ENCODE assay signal across 10 cellular contexts in the genomic region with DNA sequence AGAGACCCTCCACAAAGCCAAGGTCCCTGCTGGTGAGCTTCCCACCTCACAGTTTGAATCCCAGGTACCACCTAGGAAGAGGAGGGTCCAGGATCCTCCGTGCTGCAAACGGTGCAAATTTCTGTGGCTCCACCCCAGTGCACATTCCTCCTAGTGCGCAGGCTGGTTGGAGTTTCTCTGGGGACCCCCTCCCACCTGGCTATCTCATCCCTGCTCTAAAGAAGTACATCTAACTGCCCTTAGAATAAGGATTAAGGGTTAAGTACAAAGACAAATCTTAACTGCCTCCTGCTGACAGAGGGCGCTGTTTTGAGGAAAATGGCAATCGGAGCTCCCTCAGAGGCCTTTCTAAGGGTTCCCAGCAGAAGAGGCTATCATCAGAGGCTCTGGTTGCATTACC.
DNase-seq lines count a peak whose midpoint lies in the region; ATAC-seq and TF ChIP-seq lines count a peak whose summit lies in the region.
"Had no signal": no experiment of that assay in that cellular context is flagged by ENCODE, and none has a peak within 500 bp of the region (broad histone marks: within the 10 kb centered on the region; RNA-seq: fewer than 3 reads in every experiment).

No MANE protein-coding gene starts in this region.

- ATAC-seq in GM18868 (IDR thresholded peaks at IDR 0.05; ENCODE audit: unreplicated experiment) (peak; percentile 76), GM18498 (IDR thresholded peaks at IDR 0.05; ENCODE audit: unreplicated experiment) (no peak), HG03571 (IDR thresholded peaks at IDR 0.05; ENCODE audit: unreplicated experiment) (no peak), HG02588 (IDR thresholded peaks at IDR 0.05; ENCODE audit: unreplicated experiment) (no peak)

- no peaks in the 10 kb centered on the region for H3K79me2 ChIP-seq in KMS-11 (ENCODE audit: insufficient read depth, low read depth)
- H3K79me2 ChIP-seq: parathyroid adenoma had no signal

- no peak overlapping the region for H3K4me3 Mint-ChIP-seq in endodermal cell

- peak; percentile 5 for DNase-seq in A172 (ENCODE audit: low spot score)
- peak; percentile 91 for DNase-seq in endodermal cell
- DNase-seq in midbrain (lab: John Stamatoyannopoulos, UW) = no peak
- DNase-seq: NCI-H1105 had no signal

- H3K9me3 ChIP-seq in endodermal cell (ENCODE audit: control insufficient read depth, low read length) = no peaks in the 10 kb centered on the region

- H3K27ac ChIP-seq in KMS-11 (no peak overlapping the region), endodermal cell (ENCODE audit: low read depth, low read length) (no peak overlapping the region)
- H3K27ac ChIP-seq: parathyroid adenoma had no signal

- no peak overlapping the region for H3K27ac Mint-ChIP-seq in endodermal cell

- peaks cover 24% of the 10 kb centered on the region for H3K4me1 Mint-ChIP-seq in endodermal cell

- H3K4me2 ChIP-seq in KMS-11 = no peak overlapping the region

- H3K9me3 Mint-ChIP-seq in endodermal cell = peaks cover 4% of the 10 kb centered on the region

- no peaks in the 10 kb centered on the region for H3K27me3 ChIP-seq in KMS-11 (ENCODE audit: insufficient read depth, low read depth)
- H3K27me3 ChIP-seq in endodermal cell (ENCODE audit: control insufficient read depth, insufficient read depth, low read length, poor library complexity, severe bottlenecking) = no peaks in the 10 kb centered on the region

- peaks cover 1% of the 10 kb centered on the region for H3K36me3 Mint-ChIP-seq in endodermal cell (ENCODE audit: low read depth)

- no peak overlapping the region for H3K9ac ChIP-seq in KMS-11
- H3K9ac ChIP-seq in endodermal cell (ENCODE audit: extremely low read depth, low read length, poor library complexity, severe bottlenecking) = no peak overlapping the region
- H3K9ac ChIP-seq: parathyroid adenoma had no signal

- H3K36me3 ChIP-seq in KMS-11 (ENCODE audit: insufficient read depth) (no peaks in the 10 kb centered on the region), endodermal cell (ENCODE audit: control insufficient read depth, insufficient read depth, low read length) (no peaks in the 10 kb centered on the region)

- TF ChIP-seq CTCF in KMS-11 (conservative IDR thresholded peaks at IDR 0.05; ENCODE audit: low read depth, low read length) (peak; percentile 79), endodermal cell (conservative IDR thresholded peaks at IDR 0.05) (peak; percentile 86)

- no peaks in the 10 kb centered on the region for H4K20me1 ChIP-seq in KMS-11 (ENCODE audit: insufficient read depth)

- H3K4me1 ChIP-seq in KMS-11 (ENCODE audit: low read depth, poor library complexity, severe bottlenecking) (peaks cover 21% of the 10 kb centered on the region), endodermal cell (ENCODE audit: control insufficient read depth, insufficient read depth, low read length) (no peaks in the 10 kb centered on the region)
- H3K4me1 ChIP-seq: parathyroid adenoma had no signal

- no peak overlapping the region for H2AFZ ChIP-seq in KMS-11 (ENCODE audit: low read depth)
- H2AFZ ChIP-seq: parathyroid adenoma had no signal

- 35 to 41% methylated on average over 2 to 5 of the region's 5 CpGs for WGBS in endodermal cell (ENCODE audit: insufficient coverage in 1 of 2, insufficient read length in 1 of 2), 2 experiments

- no peaks in the 10 kb centered on the region for H3K27me3 Mint-ChIP-seq in endodermal cell (ENCODE audit: insufficient read depth)

- H3K4me3 ChIP-seq in KMS-11 (IDR thresholded peaks at IDR 0.05; ENCODE audit: insufficient read depth, low read depth, low read length) (no peak overlapping the region), endodermal cell (ENCODE audit: low read length) (no peak overlapping the region)
